ENCODE assay signal across 16 cellular contexts in genomic region chr5:178355662-178356061, GRCh38.
A peak's percentile ranks its signal among the peaks of the same experiment; 100 is the strongest.
DNase-seq lines count a peak whose midpoint lies in the region; ATAC-seq and TF ChIP-seq lines count a peak whose summit lies in the region.
"Had no signal": no experiment of that assay in that cellular context is flagged by ENCODE, and none has a peak within 500 bp of the region (broad histone marks: within the 10 kb centered on the region; RNA-seq: fewer than 3 reads in every experiment).

No MANE protein-coding gene starts in this region.

- H3K9me3 ChIP-seq in BLaER1: no peaks in the 10 kb centered on the region
- H3K9me3 ChIP-seq: SJCRH30 had no signal

- H3K4me3 ChIP-seq in BLaER1 (no peak overlapping the region), NB4 (ENCODE audit: low read depth, low read length) (no peak overlapping the region)
- H3K4me3 ChIP-seq: GM23248, PC-9, SJCRH30 had no signal

- no peak for ATAC-seq in stimulated activated naive CD8-positive, alpha-beta T cell treated with anti-CD3 and anti-CD28 coated beads, Interleukin-15, amount 100 ng/mL, for 72 hours

- no peak overlapping the region for H3K9ac ChIP-seq in BLaER1
- H3K9ac ChIP-seq: GM23248 had no signal

- H3K9me3 Mint-ChIP-seq in endothelial cell (ENCODE audit: unreplicated experiment) (no peaks in the 10 kb centered on the region), nephron progenitor cell (no peaks in the 10 kb centered on the region)
- peaks cover 7 to 9% of the 10 kb centered on the region in 2 donors for H3K9me3 Mint-ChIP-seq in stimulated activated naive CD8-positive, alpha-beta T cell treated with anti-CD3 and anti-CD28 coated beads, Interleukin-15, amount 100 ng/mL, for 72 hours

- H3K36me3 Mint-ChIP-seq in endothelial cell (ENCODE audit: low read depth, unreplicated experiment): peaks cover 5% of the 10 kb centered on the region
- no peaks in the 10 kb centered on the region for H3K36me3 Mint-ChIP-seq in nephron progenitor cell (ENCODE audit: low read depth)

- H3K27me3 Mint-ChIP-seq in endothelial cell (ENCODE audit: unreplicated experiment) (peaks cover 3% of the 10 kb centered on the region), nephron progenitor cell (ENCODE audit: low read depth, poor library complexity) (peaks cover 3% of the 10 kb centered on the region)
- peaks cover 28% of the 10 kb centered on the region for H3K27me3 Mint-ChIP-seq in stimulated activated naive CD8-positive, alpha-beta T cell treated with anti-CD3 and anti-CD28 coated beads, Interleukin-15, amount 100 ng/mL, for 72 hours

- H3K4me1 Mint-ChIP-seq in endothelial cell (ENCODE audit: unreplicated experiment): peaks cover 29% of the 10 kb centered on the region
- H3K4me1 Mint-ChIP-seq in nephron progenitor cell: peaks cover 96% of the 10 kb centered on the region
- H3K4me1 Mint-ChIP-seq in stimulated activated naive CD8-positive, alpha-beta T cell treated with anti-CD3 and anti-CD28 coated beads, Interleukin-15, amount 100 ng/mL, for 72 hours: peaks cover 16% of the 10 kb centered on the region

- H3K27ac Mint-ChIP-seq in endothelial cell (ENCODE audit: unreplicated experiment) (no peak overlapping the region), nephron progenitor cell (peak overlapping the region; percentile 97)
- H3K27ac Mint-ChIP-seq in stimulated activated naive CD8-positive, alpha-beta T cell treated with anti-CD3 and anti-CD28 coated beads, Interleukin-15, amount 100 ng/mL, for 72 hours: no peak overlapping the region

- H3K27ac ChIP-seq in BLaER1: no peak overlapping the region
- H3K27ac ChIP-seq: GM23248, PC-9, SJCRH30 had no signal

- H3K4me2 ChIP-seq in BLaER1: peak overlapping the region; percentile 85
- H3K4me2 ChIP-seq: PC-9 had no signal

- DNase-seq in NB4 (ENCODE audit: low read depth) (peak; percentile 41), endothelial cell (ENCODE audit: low spot score) (no peak), nephron progenitor cell (no peak), erythroblast (lab: John Stamatoyannopoulos, UW) (no peak), DMS53 treated with DMSO at 0.1 percent for 48 hours (lab: John Stamatoyannopoulos, UW; ENCODE audit: unreplicated experiment) (no peak), NCI-H510A treated with DMSO at 0.1 percent for 48 hours (lab: John Stamatoyannopoulos, UW) (no peak)
- no peak for DNase-seq in stimulated activated naive CD8-positive, alpha-beta T cell treated with anti-CD3 and anti-CD28 coated beads, Interleukin-15, amount 100 ng/mL, for 72 hours
- DNase-seq: GF-D8, GM23248, NCI-H1436, NCI-H2029, NCI-H2171, NCI-H82, PC-9, SJCRH30 had no signal

- TF ChIP-seq POLR2A in NB4 (IDR thresholded peaks at IDR 0.05; ENCODE audit: extremely low read depth, insufficient read length) (no peak), erythroblast (IDR thresholded peaks at IDR 0.05; ENCODE audit: low read length) (no peak)

- peak overlapping the region; percentile 79 for H3K4me3 Mint-ChIP-seq in endothelial cell (ENCODE audit: unreplicated experiment)
- H3K4me3 Mint-ChIP-seq in nephron progenitor cell: peak overlapping the region; percentile 68
- no peak overlapping the region for H3K4me3 Mint-ChIP-seq in stimulated activated naive CD8-positive, alpha-beta T cell treated with anti-CD3 and anti-CD28 coated beads, Interleukin-15, amount 100 ng/mL, for 72 hours

- TF ChIP-seq CTCF in NB4 (IDR thresholded peaks at IDR 0.05; ENCODE audit: low read depth, low read length) (no peak), endothelial cell (IDR thresholded peaks at IDR 0.05; ENCODE audit: unreplicated experiment) (no peak), nephron progenitor cell (IDR thresholded peaks at IDR 0.05) (no peak)

- H3K36me3 ChIP-seq in BLaER1: no peaks in the 10 kb centered on the region
- H3K36me3 ChIP-seq: SJCRH30 had no signal

- no peaks in the 10 kb centered on the region for H4K20me1 ChIP-seq in BLaER1

- peaks cover 12% of the 10 kb centered on the region for H3K27me3 ChIP-seq in BLaER1

- peaks cover 44% of the 10 kb centered on the region for H3K4me1 ChIP-seq in BLaER1
- H3K4me1 ChIP-seq: SJCRH30 had no signal

Comparison
In these comparisons a context has a peak if more than half of its experiments do, and no peak if none do; other contexts are left out.
1. H3K4me3 Mint-ChIP-seq: peak in endothelial cell (single experiment) and nephron progenitor cell (single experiment); none in stimulated activated naive CD8-positive, alpha-beta T cell treated with anti-CD3 and anti-CD28 coated beads, Interleukin-15, amount 100 ng/mL, for 72 hours (0 of 2).